ENCODE assay signal across 8 cellular contexts in genomic region chr9:36486454-36486932, GRCh38.
DNase-seq lines count a peak whose midpoint lies in the region; ATAC-seq and TF ChIP-seq lines count a peak whose summit lies in the region.

No MANE protein-coding gene starts in this region.

- TF ChIP-seq CTCF in CD14-positive monocyte (IDR thresholded peaks at IDR 0.05) (no peak), tibial artery (IDR thresholded peaks at IDR 0.05) (no peak), GM20000 (IDR thresholded peaks at IDR 0.05; ENCODE audit: extremely low read depth, missing control alignments) (no peak)

- peaks cover 0 to 4% (median 0%) of the 10 kb centered on the region in 3 donors for H3K27me3 Mint-ChIP-seq in CD14-positive monocyte (ENCODE audit: low read depth in 3 of 3)
- no peaks in the 10 kb centered on the region for H3K27me3 Mint-ChIP-seq in memory B cell

- peak overlapping the region; percentile 92 to 93 for H3K4me3 Mint-ChIP-seq in CD14-positive monocyte
- peak overlapping the region; percentile 80 for H3K4me3 Mint-ChIP-seq in memory B cell

- no peaks in the 10 kb centered on the region for H3K36me3 ChIP-seq in tibial artery

- H3K4me3 ChIP-seq in tibial artery: peak overlapping the region; percentile 98

- H3K36me3 Mint-ChIP-seq in CD14-positive monocyte (peaks cover 0 to 8% of the 10 kb centered on the region in 2 donors), memory B cell (no peaks in the 10 kb centered on the region)

- H3K9me3 ChIP-seq in tibial artery: no peaks in the 10 kb centered on the region

- H3K4me1 Mint-ChIP-seq in CD14-positive monocyte (peaks cover 38% of the 10 kb centered on the region), memory B cell (peaks cover 36% of the 10 kb centered on the region)

- H3K27ac Mint-ChIP-seq in CD14-positive monocyte (peak overlapping the region; percentile 79 to 91 (median 86)), memory B cell (peak overlapping the region; percentile 13)

- no peak for DNase-seq in CD14-positive monocyte (ENCODE audit: low spot score)
- peak; percentile 46 for DNase-seq in RKO (ENCODE audit: low spot score)
- no peak for DNase-seq in memory B cell (ENCODE audit: low spot score in 2 of 2)
- DNase-seq in tibial artery: peak; percentile 23 to 67
- DNase-seq in GM20000 (ENCODE audit: low spot score): no peak
- no peak for DNase-seq in occipital lobe (lab: John Stamatoyannopoulos, UW)

- peaks cover 0 to 26% (median 18%) of the 10 kb centered on the region in 4 donors for H3K4me1 ChIP-seq in tibial artery

- H3K27me3 ChIP-seq in tibial artery: no peaks in the 10 kb centered on the region

- peak; percentile 7 for ATAC-seq in GM21528 (IDR thresholded peaks at IDR 0.05; ENCODE audit: low FRiP score, unreplicated experiment)
- ATAC-seq in memory B cell (ENCODE audit: low read depth): no peak

- intact Hi-C loops in CD14-positive monocyte (cut with micrococcal nuclease) (loop anchor here in 1 of 2 donors (5.0 kb wide), 2 partner anchors 84 to 86 kb away; partner anchors contain the start of genes MELK and RNF38), tibial artery (cut with DNase I; ENCODE audit: low total_unique reads) (loop anchor here (5.0 to 10.0 kb wide), 2 partner anchors 78 to 84 kb away; partner anchors contain the start of gene RNF38)

- H3K27ac ChIP-seq in cingulate gyrus (ENCODE audit: low read depth, low read length): peak overlapping the region; percentile 60
- H3K27ac ChIP-seq in tibial artery: peak overlapping the region; percentile 90 to 91

- H3K9me3 Mint-ChIP-seq in CD14-positive monocyte: no peaks in the 10 kb centered on the region
- H3K9me3 Mint-ChIP-seq in memory B cell: no peaks in the 10 kb centered on the region

Comparison
In these comparisons a context has a peak if more than half of its experiments do, and no peak if none do; other contexts are left out.
1. DNase-seq: peak in RKO (single experiment) and tibial artery (2 of 2); none in CD14-positive monocyte (single experiment), memory B cell (0 of 2), GM20000 (single experiment) and occipital lobe (single experiment).